22 cellular contexts compared by ENCODE assay signal in genomic region chr13:52644108-52644507, GRCh38. TPM values are rescaled to one million over a fixed set of nuclear protein-coding genes. Genes with fewer than 3 reads are reported as not detected.
DNase-seq lines count a peak whose midpoint lies in the region; ATAC-seq and TF ChIP-seq lines count a peak whose summit lies in the region.
"Had no signal": no experiment of that assay in that cellular context is flagged by ENCODE, and none has a peak within 500 bp of the region (broad histone marks: within the 10 kb centered on the region; RNA-seq: fewer than 3 reads in every experiment).

No MANE protein-coding gene starts in this region.

- ATAC-seq in PC-3 (peak; percentile 57), GM18861 (IDR thresholded peaks at IDR 0.05; ENCODE audit: unreplicated experiment) (no peak), HG03520 (IDR thresholded peaks at IDR 0.05; ENCODE audit: unreplicated experiment) (no peak)
- ATAC-seq: activated CD8-positive, alpha-beta T cell treated with anti-CD3 and anti-CD28 coated beads, Interleukin-2, amount 10 ng/mL, durations not matched to agents 7 days and 5 days; activated T-cell treated with anti-CD3 and anti-CD28 coated beads, Interleukin-2, amount 50 U/mL, for 72 hours; GM23338; natural killer cell treated with Interleukin-12 subunit alpha and Interleukin-12 subunit beta and Interleukin-15 and Interleukin-18, amount 100 ng/mL, for 72 hours; stimulated activated naive B cell treated with anti-CD40 and anti-IgM and Interleukin-4, amounts not matched to agents 10 μg/mL and 1 μg/mL and 100 μg/mL, for 72 hours had no signal

- no peak overlapping the region for H3K27ac ChIP-seq in PC-3 (ENCODE audit: low read length)
- H3K27ac ChIP-seq: ascending aorta, thyroid gland had no signal

- H3K9me3 ChIP-seq in PC-3 (ENCODE audit: low read length), result no peaks in the 10 kb centered on the region
- H3K9me3 ChIP-seq: ascending aorta, thyroid gland had no signal

- H3K4me3 ChIP-seq in AG10803 (ENCODE audit: low read length), result no peak overlapping the region
- no peak overlapping the region for H3K4me3 ChIP-seq in PC-3 (ENCODE audit: low read length)
- H3K4me3 ChIP-seq: ascending aorta, GM23338, thyroid gland had no signal

- DNase-seq in AG10803 (ENCODE audit: low read depth) (peak; percentile 25), DMS 273 treated with DMSO at 0.1 percent for 48 hours (lab: John Stamatoyannopoulos, UW) (peak; percentile 11), PC-3 (peak; percentile 35), fibroblast of the conjunctiva (ENCODE audit: low read depth) (peak; percentile 29), posterior cingulate gyrus (no peak)
- DNase-seq: activated CD8-positive, alpha-beta T cell treated with anti-CD3 and anti-CD28 coated beads, Interleukin-2, amount 10 ng/mL, durations not matched to agents 7 days and 5 days; activated T-cell treated with anti-CD3 and anti-CD28 coated beads, Interleukin-2, amount 50 U/mL, for 72 hours; COR-L47; effector CD8-positive, alpha-beta T cell; EL; hypothalamus; kidney; mesendoderm; NCI-H1436 treated with DMSO at 0.1 percent for 48 hours; NCI-H446 treated with DMSO at 0.1 percent for 48 hours; stimulated activated naive B cell treated with anti-CD40 and anti-IgM and Interleukin-4, amounts not matched to agents 10 μg/mL and 1 μg/mL and 100 μg/mL, for 72 hours; thyroid gland had no signal

- no TSS peak for BruUV-seq in PC-3 (replicated peaks; lab: Mats Ljungman, UMichigan)

- H3F3A ChIP-seq in PC-3 (ENCODE audit: low read length, unreplicated experiment), result no peaks in the 10 kb centered on the region

- H3K79me2 ChIP-seq in PC-3 (ENCODE audit: low read length), result no peaks in the 10 kb centered on the region

- no peak overlapping the region for H3K4me2 ChIP-seq in PC-3 (ENCODE audit: low read length)
- H3K4me2 ChIP-seq: GM23338 had no signal

- CTCF ChIA-PET in PC-3 (lab: Charles Lee), result no interaction called here

- H3K36me3 ChIP-seq in PC-3 (ENCODE audit: low read depth, low read length), result no peaks in the 10 kb centered on the region; the same call in 1 of the 2 replicates
- H3K36me3 ChIP-seq: thyroid gland had no signal

- H3K9ac ChIP-seq in PC-3 (ENCODE audit: low read length), result no peak overlapping the region

- peaks cover 10% of the 10 kb centered on the region; the same call in 1 of the 2 replicates for H3K4me1 ChIP-seq in PC-3 (ENCODE audit: insufficient read depth, low read length)
- H3K4me1 ChIP-seq: ascending aorta had no signal

- H4K20me1 ChIP-seq in PC-3 (ENCODE audit: low read length), result no peaks in the 10 kb centered on the region

- TF ChIP-seq CTCF in AG10803 (conservative IDR thresholded peaks at IDR 0.05; ENCODE audit: low read length) (no peak), PC-3 (conservative IDR thresholded peaks at IDR 0.05; ENCODE audit: low read depth, low read length) (no peak)

- no peaks in the 10 kb centered on the region for H3K9me2 ChIP-seq in PC-3 (replicated peaks; ENCODE audit: low read length)

- intact Hi-C loops in PC-3 (cut with micrococcal nuclease), result no loop called here
- intact Hi-C loops in posterior cingulate gyrus (cut with DNase I), result no loop called here

- POLR2A ChIA-PET in PC-3 (lab: Charles Lee; ENCODE audit: unreplicated experiment), result no interaction called here

- no peaks in the 10 kb centered on the region for H3K27me3 ChIP-seq in PC-3 (ENCODE audit: low read length)
- H3K27me3 ChIP-seq: ascending aorta, thyroid gland had no signal

- no peak overlapping the region for H2AFZ ChIP-seq in PC-3 (ENCODE audit: low read length)
- H2AFZ ChIP-seq: GM23338 had no signal

RNA-seq across cellular contexts. Expression of gene HNRNPA1L2, which starts 1.9 kb away (rescaled TPM):
- total RNA-seq in PC-3 (2014; rRNA removed), result 3.4 and 6.2 TPM in 2 replicates

RNA-seq across cellular contexts. Expression of gene SUGT1, which starts 8.5 kb away (rescaled TPM):
- total RNA-seq in PC-3 (2014; rRNA removed), result 26.0 and 29.3 TPM in 2 replicates

Comparison
In these comparisons a context has a peak if more than half of its experiments do, and no peak if none do; other contexts are left out.
1. DNase-seq: peak in AG10803 (single experiment), DMS 273 treated with DMSO at 0.1 percent for 48 hours (single experiment), PC-3 (single experiment) and fibroblast of the conjunctiva (single experiment); none in posterior cingulate gyrus (0 of 10).